9 cellular contexts compared by ENCODE assay signal in the genomic region with DNA sequence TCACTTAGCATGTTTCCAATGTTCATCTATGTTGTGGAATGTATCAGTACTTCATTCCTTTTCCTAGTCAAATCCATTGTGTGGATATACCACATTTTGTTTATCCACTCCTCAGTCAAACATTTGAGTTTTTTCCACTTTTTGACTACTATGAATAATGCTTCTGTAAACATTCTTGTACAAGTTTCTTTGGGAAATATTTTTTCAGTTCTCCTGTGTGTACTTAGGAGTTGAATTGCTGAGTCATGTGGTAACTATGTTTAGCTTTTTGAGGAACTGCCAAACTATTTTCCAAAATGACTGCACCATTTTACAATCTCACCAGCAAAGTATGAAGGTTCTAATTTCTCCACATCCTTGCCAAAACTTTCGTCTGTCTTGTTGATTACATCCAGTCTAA.
DNase-seq lines count a peak whose midpoint lies in the region; ATAC-seq and TF ChIP-seq lines count a peak whose summit lies in the region.
"Had no signal": no experiment of that assay in that cellular context is flagged by ENCODE, and none has a peak within 500 bp of the region (broad histone marks: within the 10 kb centered on the region; RNA-seq: fewer than 3 reads in every experiment).

No MANE protein-coding gene starts in this region.

- no peaks in the 10 kb centered on the region for H3K4me1 Mint-ChIP-seq in activated CD4-positive, alpha-beta memory T cell treated with anti-CD3 and anti-CD28 coated beads for 36 hours (ENCODE audit: low read depth)

- intact Hi-C loops in activated CD4-positive, alpha-beta memory T cell treated with anti-CD3 and anti-CD28 coated beads for 36 hours (cut with micrococcal nuclease) = no loop called here

- TF ChIP-seq POLR2A in erythroblast (IDR thresholded peaks at IDR 0.05; ENCODE audit: low read length) = no peak

- no peak for TF ChIP-seq CTCF in foreskin fibroblast (IDR thresholded peaks at IDR 0.05; ENCODE audit: low read depth, low read length)

- no peak overlapping the region for H3K4me3 Mint-ChIP-seq in activated CD4-positive, alpha-beta memory T cell treated with anti-CD3 and anti-CD28 coated beads for 36 hours

- no peaks in the 10 kb centered on the region for H3K9me3 Mint-ChIP-seq in activated CD4-positive, alpha-beta memory T cell treated with anti-CD3 and anti-CD28 coated beads for 36 hours

- DNase-seq in ELR (ENCODE audit: low read depth) (peak; percentile 96), foreskin fibroblast (peak; percentile 83 to 91), DMS79 treated with DMSO at 0.1 percent for 48 hours (lab: John Stamatoyannopoulos, UW) (no peak), erythroblast (lab: John Stamatoyannopoulos, UW) (no peak)
- DNase-seq in activated CD4-positive, alpha-beta memory T cell treated with anti-CD3 and anti-CD28 coated beads for 36 hours = no peak
- DNase-seq: effector memory CD4-positive, alpha-beta T cell had no signal

- H3K36me3 Mint-ChIP-seq in activated CD4-positive, alpha-beta memory T cell treated with anti-CD3 and anti-CD28 coated beads for 36 hours = no peaks in the 10 kb centered on the region

- ATAC-seq in SK-N-SH treated with all-trans-retinoic acid at 6 μM for 48 hours = peak; percentile 94
- no peak for ATAC-seq in GM19023 (IDR thresholded peaks at IDR 0.05; ENCODE audit: unreplicated experiment)

- H3K27ac Mint-ChIP-seq in activated CD4-positive, alpha-beta memory T cell treated with anti-CD3 and anti-CD28 coated beads for 36 hours = no peak overlapping the region

- H3K27me3 ChIP-seq in rectal smooth muscle tissue (ENCODE audit: control insufficient read depth, insufficient read depth, low read length) = no peaks in the 10 kb centered on the region

- H3K9ac ChIP-seq in rectal smooth muscle tissue (ENCODE audit: low read length) = no peak overlapping the region

- peaks cover 9% of the 10 kb centered on the region for H3K4me1 ChIP-seq in rectal smooth muscle tissue (ENCODE audit: control insufficient read depth, insufficient read depth, low read length)

- H3K27ac ChIP-seq in rectal smooth muscle tissue (ENCODE audit: low read depth, low read length) = peak overlapping the region; percentile 37

- no peak overlapping the region for H3K4me3 ChIP-seq in foreskin fibroblast (ENCODE audit: low read depth in 1 of 2, low read length in 2 of 2)
- H3K4me3 ChIP-seq in rectal smooth muscle tissue (ENCODE audit: low read length) = peak overlapping the region; percentile 4

- POLR2A ChIA-PET in activated CD4-positive, alpha-beta memory T cell treated with anti-CD3 and anti-CD28 coated beads for 36 hours (lab: Charles Lee) = no interaction called here

- H3K27me3 Mint-ChIP-seq in activated CD4-positive, alpha-beta memory T cell treated with anti-CD3 and anti-CD28 coated beads for 36 hours = no peaks in the 10 kb centered on the region

- CTCF ChIA-PET in activated CD4-positive, alpha-beta memory T cell treated with anti-CD3 and anti-CD28 coated beads for 36 hours (lab: Charles Lee) = no interaction called here

- no peaks in the 10 kb centered on the region for H3K36me3 ChIP-seq in rectal smooth muscle tissue (ENCODE audit: control insufficient read depth, insufficient read depth, low read length)

TF ChIP-seq in SK-N-SH treated with all-trans-retinoic acid at 6 μM for 48 hours, 23 proteins besides CTCF, POLR2A, EP300 and RAD21:
- TF ChIP-seq ZFP3 (CRISPR knock-in tag; IDR thresholded peaks at IDR 0.05) (peak; percentile 21; the same call in 1 of the 2 replicates), ZNF8 (CRISPR knock-in tag; IDR thresholded peaks at IDR 0.05) (peak; percentile 92; the same call in 1 of the 2 replicates), ZNF565 (CRISPR knock-in tag; conservative IDR thresholded peaks at IDR 0.05; ENCODE audit: low read depth) (no peak), ISL1 (CRISPR knock-in tag; IDR thresholded peaks at IDR 0.05) (peak; percentile 82), TOX (CRISPR knock-in tag; IDR thresholded peaks at IDR 0.05; ENCODE audit: borderline replicate concordance) (0 out of 2 replicates have a peak, but pooled peaks have one; percentile 10)
- TF ChIP-seq, protein P1, sequence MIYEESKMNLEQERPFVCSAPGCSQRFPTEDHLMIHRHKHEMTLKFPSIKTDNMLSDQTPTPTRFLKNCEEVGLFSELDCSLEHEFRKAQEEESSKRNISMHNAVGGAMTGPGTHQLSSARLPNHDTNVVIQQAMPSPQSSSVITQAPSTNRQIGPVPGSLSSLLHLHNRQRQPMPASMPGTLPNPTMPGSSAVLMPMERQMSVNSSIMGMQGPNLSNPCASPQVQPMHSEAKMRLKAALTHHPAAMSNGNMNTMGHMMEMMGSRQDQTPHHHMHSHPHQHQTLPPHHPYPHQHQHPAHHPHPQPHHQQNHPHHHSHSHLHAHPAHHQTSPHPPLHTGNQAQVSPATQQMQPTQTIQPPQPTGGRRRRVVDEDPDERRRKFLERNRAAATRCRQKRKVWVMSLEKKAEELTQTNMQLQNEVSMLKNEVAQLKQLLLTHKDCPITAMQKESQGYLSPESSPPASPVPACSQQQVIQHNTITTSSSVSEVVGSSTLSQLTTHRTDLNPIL (CRISPR knock-in tag; IDR thresholded peaks at IDR 0.05; ENCODE audit: low read depth) = 0 out of 2 replicates have a peak, but pooled peaks have one; percentile 46

Comparison
In these comparisons a context has a peak if more than half of its experiments do, and no peak if none do; other contexts are left out.
1. DNase-seq: peak in ELR (single experiment) and foreskin fibroblast (2 of 2); none in activated CD4-positive, alpha-beta memory T cell treated with anti-CD3 and anti-CD28 coated beads for 36 hours (single experiment), DMS79 treated with DMSO at 0.1 percent for 48 hours (single experiment) and erythroblast (0 of 2).